ENCODE assay signal across 20 cellular contexts in genomic region chr6:89492025-89492640, GRCh38. TPM values are rescaled to one million over a fixed set of nuclear protein-coding genes. Genes with fewer than 3 reads are reported as not detected.
DNase-seq lines count a peak whose midpoint lies in the region; ATAC-seq and TF ChIP-seq lines count a peak whose summit lies in the region.
"Had no signal": no experiment of that assay in that cellular context is flagged by ENCODE, and none has a peak within 500 bp of the region (broad histone marks: within the 10 kb centered on the region; RNA-seq: fewer than 3 reads in every experiment).

No MANE protein-coding gene starts in this region.

- H3K9me3 ChIP-seq in lower lobe of right lung = no peaks in the 10 kb centered on the region
- H3K9me3 ChIP-seq in ascending aorta = no peaks in the 10 kb centered on the region
- H3K9me3 ChIP-seq in A673 (ENCODE audit: low read depth, low read length, poor library complexity, severe bottlenecking) = no peaks in the 10 kb centered on the region
- H3K9me3 ChIP-seq: prostate gland, vagina had no signal

- H3K36me3 ChIP-seq in lower lobe of right lung (no peaks in the 10 kb centered on the region), ascending aorta (no peaks in the 10 kb centered on the region), A673 (ENCODE audit: insufficient read depth, low read length, poor library complexity, severe bottlenecking) (no peaks in the 10 kb centered on the region)
- H3K36me3 ChIP-seq: prostate gland, vagina had no signal

- DNase-seq in DMS79 treated with DMSO at 0.1 percent for 48 hours (lab: John Stamatoyannopoulos, UW) = peak; percentile 80
- DNase-seq in NCI-H146 treated with DMSO at 0.1 percent for 48 hours (lab: John Stamatoyannopoulos, UW; ENCODE audit: unreplicated experiment) = peak; percentile 51
- peak; percentile 94 for DNase-seq in NCI-H69 (lab: John Stamatoyannopoulos, UW)
- DNase-seq in lower lobe of right lung = no peak
- no peak for DNase-seq in activated CD4-positive, alpha-beta T cell treated with anti-CD3 and anti-CD28 coated beads for 1 hour
- DNase-seq in putamen (ENCODE audit: low spot score) = no peak
- DNase-seq in ascending aorta (ENCODE audit: low spot score in 2 of 2) = no peak
- DNase-seq in A673 (ENCODE audit: low spot score) = no peak
- DNase-seq: activated CD4-positive, alpha-beta memory T cell treated with anti-CD3 and anti-CD28 coated beads, Interleukin-2, amount 10 ng/mL, durations not matched to agents 7 days and 5 days; activated naive CD4-positive, alpha-beta T cell treated with anti-CD3 and anti-CD28 coated beads for 36 hours; CD4-positive, CD25-positive, alpha-beta regulatory T cell; hypothalamus; NCI-H524 treated with DMSO at 0.1 percent for 48 hours; Right ventricle myocardium superior; stimulated activated CD4-positive, alpha-beta T cell treated with anti-CD3 and anti-CD28 coated beads, Interleukin-4, amount 100 ng/mL, for 24 hours; T-helper 2 cell had no signal

- H3K27me3 ChIP-seq in lower lobe of right lung (ENCODE audit: low read depth) = no peaks in the 10 kb centered on the region
- no peaks in the 10 kb centered on the region for H3K27me3 ChIP-seq in ascending aorta
- no peaks in the 10 kb centered on the region for H3K27me3 ChIP-seq in A673 (replicated peaks; ENCODE audit: insufficient read depth, low read depth, low read length, poor library complexity)
- H3K27me3 ChIP-seq: vagina had no signal

- CTCF ChIA-PET in A673 (lab: Charles Lee) = no interaction called here

- ATAC-seq in lower lobe of right lung = peak; percentile 42 to 46
- ATAC-seq: K562 had no signal

- TF ChIP-seq CTCF in lower lobe of right lung (IDR thresholded peaks at IDR 0.05) = no peak
- no peak for TF ChIP-seq CTCF in ascending aorta (IDR thresholded peaks at IDR 0.05)
- no peak for TF ChIP-seq CTCF in A673 (conservative IDR thresholded peaks at IDR 0.05; ENCODE audit: low read depth, low read length)

- POLR2A ChIA-PET in A673 (lab: Charles Lee; ENCODE audit: low non-redundant PET) = no interaction called here

- no TSS peak for BruUV-seq in A673 (replicated peaks; lab: Mats Ljungman, UMichigan)

- intact Hi-C loops in lower lobe of right lung (cut with DNase I) (no loop called here), ascending aorta (cut with DNase I) (no loop called here), A673 (cut with micrococcal nuclease; ENCODE audit: unreplicated experiment) (no loop called here)

- H3K27ac ChIP-seq in lower lobe of right lung (no peak overlapping the region), ascending aorta (no peak overlapping the region), A673 (ENCODE audit: low read depth, low read length, poor library complexity, severe bottlenecking) (no peak overlapping the region)
- H3K27ac ChIP-seq: prostate gland, skin epidermis, vagina had no signal

- H3K4me3 ChIP-seq in lower lobe of right lung (no peak overlapping the region), ascending aorta (no peak overlapping the region), A673 (ENCODE audit: low read depth, low read length, poor library complexity, severe bottlenecking) (no peak overlapping the region)
- H3K4me3 ChIP-seq: K562, prostate gland, skin epidermis, vagina had no signal

- H3K4me1 ChIP-seq in lower lobe of right lung = no peaks in the 10 kb centered on the region
- H3K4me1 ChIP-seq in ascending aorta = peaks cover 0 to 9% of the 10 kb centered on the region in 2 donors
- H3K4me1 ChIP-seq in A673 (ENCODE audit: insufficient read depth, low read length, poor library complexity, severe bottlenecking) = no peaks in the 10 kb centered on the region
- H3K4me1 ChIP-seq: prostate gland, vagina had no signal

RNA-seq across cellular contexts. Expression of gene ANKRD6, which starts 59.2 kb away (rescaled TPM):
- total RNA-seq in lower lobe of right lung (17.7 TPM), ascending aorta (32.2 TPM), A673 (2021) (25.4 and 36.4 TPM in 2 replicates)

Comparison
In these comparisons a context has a peak if more than half of its experiments do, and no peak if none do; other contexts are left out.
1. DNase-seq: peak in DMS79 treated with DMSO at 0.1 percent for 48 hours (single experiment), NCI-H146 treated with DMSO at 0.1 percent for 48 hours (single experiment) and NCI-H69 (single experiment); none in lower lobe of right lung (single experiment), activated CD4-positive, alpha-beta T cell treated with anti-CD3 and anti-CD28 coated beads for 1 hour (single experiment), putamen (single experiment), ascending aorta (0 of 2) and A673 (single experiment).